Comparison of ENCODE assay signal across 22 cellular contexts in the genomic region with DNA sequence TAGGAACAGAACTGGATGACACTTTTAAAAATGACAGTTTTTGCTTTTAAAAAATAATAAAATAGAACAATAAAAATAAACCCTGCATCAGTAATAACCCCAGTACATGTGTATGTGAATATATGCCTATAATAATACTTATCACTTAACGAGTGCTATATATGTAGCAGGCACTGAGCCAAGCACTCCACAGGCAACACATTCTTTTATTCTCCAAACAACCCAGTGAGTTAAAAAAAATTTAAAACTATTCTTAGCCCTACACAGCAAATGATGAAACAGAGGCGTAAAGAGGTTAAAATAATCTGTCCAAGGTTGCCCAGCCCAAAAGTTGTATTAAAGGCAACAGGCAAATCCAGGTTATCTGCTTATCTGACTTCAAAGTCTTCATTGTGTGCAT.
"Had no signal": no experiment of that assay in that cellular context is flagged by ENCODE, and none has a peak within 500 bp of the region (broad histone marks: within the 10 kb centered on the region; RNA-seq: fewer than 3 reads in every experiment).

No MANE protein-coding gene starts in this region.

- H3K9me3 Mint-ChIP-seq: activated naive CD4-positive, alpha-beta T cell treated with anti-CD3 and anti-CD28 coated beads, Interleukin-2, amount 50 U/mL, for 24 hours; T-helper 1 cell treated with Interleukin-12 subunit alpha and Interleukin-12 subunit beta and Interleukin-4 antibody, amounts not matched to agents 30 μg/mL and 1 μg/mL, for 36 hours; WTC11 had no signal

- H3K4me1 Mint-ChIP-seq: activated naive CD4-positive, alpha-beta T cell treated with anti-CD3 and anti-CD28 coated beads, Interleukin-2, amount 50 U/mL, for 24 hours had no signal

- H3K27ac ChIP-seq: SJSA1 had no signal

- DNase-seq: activated CD4-positive, alpha-beta T cell treated with anti-CD3 and anti-CD28 coated beads for 48 hours; activated CD4-positive, alpha-beta T cell treated with anti-CD3 and anti-CD28 coated beads, Interleukin-2, amount 50 U/mL, for 4 hours; activated CD4-positive, CD25-positive, alpha-beta regulatory T cell treated with anti-CD3 and anti-CD28 coated beads, Interleukin-2, amount 50 U/mL, for 72 hours; activated CD8-positive, alpha-beta memory T cell treated with anti-CD3 and anti-CD28 coated beads, Interleukin-2, amount 50 U/mL, for 48 hours; activated CD8-positive, alpha-beta T cell treated with anti-CD3 and anti-CD28 coated beads, Interleukin-2, amount 10 ng/mL, durations not matched to agents 7 days and 5 days; activated effector memory CD4-positive, alpha-beta T cell treated with Interleukin-2 at 50 U/mL for 16 hours; activated naive CD4-positive, alpha-beta T cell; activated T-cell treated with anti-CD3 and anti-CD28 coated beads, Interleukin-2, amount 50 U/mL, for 1 hour; aorta; central memory CD4-positive, alpha-beta T cell; KBM-7; NCI-H1048; NCI-H1417 treated with DMSO at 0.1 percent for 48 hours; NCI-H1694; NCI-H2029 treated with DMSO at 0.1 percent for 48 hours; NCI-H524; SHP77 had no signal

- ATAC-seq: Panc1, WTC11 had no signal

- H3K36me3 Mint-ChIP-seq: activated naive CD4-positive, alpha-beta T cell treated with anti-CD3 and anti-CD28 coated beads, Interleukin-2, amount 50 U/mL, for 24 hours; WTC11 had no signal

- H3K27me3 ChIP-seq: SJSA1 had no signal

- H3K4me3 ChIP-seq: SJSA1 had no signal

- H3K27ac Mint-ChIP-seq: activated CD8-positive, alpha-beta T cell treated with anti-CD3 and anti-CD28 coated beads, Interleukin-2, amount 10 ng/mL, durations not matched to agents 7 days and 5 days; activated naive CD4-positive, alpha-beta T cell treated with anti-CD3 and anti-CD28 coated beads, Interleukin-2, amount 50 U/mL, for 24 hours; T-helper 1 cell treated with Interleukin-12 subunit alpha and Interleukin-12 subunit beta and Interleukin-4 antibody, amounts not matched to agents 30 μg/mL and 1 μg/mL, for 36 hours; WTC11 had no signal

- H3K27me3 Mint-ChIP-seq: activated naive CD4-positive, alpha-beta T cell treated with anti-CD3 and anti-CD28 coated beads, Interleukin-2, amount 50 U/mL, for 24 hours had no signal

- H3K4me3 Mint-ChIP-seq: activated CD8-positive, alpha-beta T cell treated with anti-CD3 and anti-CD28 coated beads, Interleukin-2, amount 10 ng/mL, durations not matched to agents 7 days and 5 days; activated naive CD4-positive, alpha-beta T cell treated with anti-CD3 and anti-CD28 coated beads, Interleukin-2, amount 50 U/mL, for 24 hours; T-helper 1 cell treated with Interleukin-12 subunit alpha and Interleukin-12 subunit beta and Interleukin-4 antibody, amounts not matched to agents 30 μg/mL and 1 μg/mL, for 36 hours; WTC11 had no signal

- H3K9me3 ChIP-seq: SJSA1 had no signal

- H3K36me3 ChIP-seq: SJSA1 had no signal
